In the genomic region with DNA sequence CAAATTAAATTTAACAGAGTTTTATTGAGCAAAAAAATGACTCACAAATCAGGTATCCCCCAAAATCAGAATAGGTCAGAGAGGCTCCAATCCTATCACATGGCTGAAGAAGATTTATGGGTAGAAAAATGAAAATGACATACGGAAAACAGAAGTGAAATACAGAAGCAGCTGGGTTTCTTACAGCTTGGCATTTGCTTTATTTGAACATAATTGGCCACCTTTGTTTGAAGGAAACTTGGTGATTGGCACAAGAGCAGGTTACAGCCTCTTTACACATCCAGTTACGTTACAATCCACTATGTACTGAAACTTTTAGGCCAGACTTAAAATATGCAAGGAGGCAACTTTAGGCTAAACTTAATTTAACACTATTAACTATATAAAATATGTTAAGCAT, we compare ENCODE assay signal across 1 cellular context.
TF ChIP-seq lines count a peak whose summit lies in the region.

No MANE protein-coding gene starts in this region.

TF ChIP-seq in GM12878, 131 proteins besides CTCF, POLR2A, EP300 and RAD21:
- TF ChIP-seq, protein P1, sequence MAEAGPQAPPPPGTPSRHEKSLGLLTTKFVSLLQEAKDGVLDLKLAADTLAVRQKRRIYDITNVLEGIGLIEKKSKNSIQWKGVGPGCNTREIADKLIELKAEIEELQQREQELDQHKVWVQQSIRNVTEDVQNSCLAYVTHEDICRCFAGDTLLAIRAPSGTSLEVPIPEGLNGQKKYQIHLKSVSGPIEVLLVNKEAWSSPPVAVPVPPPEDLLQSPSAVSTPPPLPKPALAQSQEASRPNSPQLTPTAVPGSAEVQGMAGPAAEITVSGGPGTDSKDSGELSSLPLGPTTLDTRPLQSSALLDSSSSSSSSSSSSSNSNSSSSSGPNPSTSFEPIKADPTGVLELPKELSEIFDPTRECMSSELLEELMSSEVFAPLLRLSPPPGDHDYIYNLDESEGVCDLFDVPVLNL (IDR thresholded peaks at IDR 0.05; ENCODE audit: low read depth, low read length) = no peak
- TF ChIP-seq, protein P2, sequence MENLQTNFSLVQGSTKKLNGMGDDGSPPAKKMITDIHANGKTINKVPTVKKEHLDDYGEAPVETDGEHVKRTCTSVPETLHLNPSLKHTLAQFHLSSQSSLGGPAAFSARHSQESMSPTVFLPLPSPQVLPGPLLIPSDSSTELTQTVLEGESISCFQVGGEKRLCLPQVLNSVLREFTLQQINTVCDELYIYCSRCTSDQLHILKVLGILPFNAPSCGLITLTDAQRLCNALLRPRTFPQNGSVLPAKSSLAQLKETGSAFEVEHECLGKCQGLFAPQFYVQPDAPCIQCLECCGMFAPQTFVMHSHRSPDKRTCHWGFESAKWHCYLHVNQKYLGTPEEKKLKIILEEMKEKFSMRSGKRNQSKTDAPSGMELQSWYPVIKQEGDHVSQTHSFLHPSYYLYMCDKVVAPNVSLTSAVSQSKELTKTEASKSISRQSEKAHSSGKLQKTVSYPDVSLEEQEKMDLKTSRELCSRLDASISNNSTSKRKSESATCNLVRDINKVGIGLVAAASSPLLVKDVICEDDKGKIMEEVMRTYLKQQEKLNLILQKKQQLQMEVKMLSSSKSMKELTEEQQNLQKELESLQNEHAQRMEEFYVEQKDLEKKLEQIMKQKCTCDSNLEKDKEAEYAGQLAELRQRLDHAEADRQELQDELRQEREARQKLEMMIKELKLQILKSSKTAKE (IDR thresholded peaks at IDR 0.05; ENCODE audit: low read depth, poor library complexity, severe bottlenecking) = no peak
- TF ChIP-seq, protein P3, sequence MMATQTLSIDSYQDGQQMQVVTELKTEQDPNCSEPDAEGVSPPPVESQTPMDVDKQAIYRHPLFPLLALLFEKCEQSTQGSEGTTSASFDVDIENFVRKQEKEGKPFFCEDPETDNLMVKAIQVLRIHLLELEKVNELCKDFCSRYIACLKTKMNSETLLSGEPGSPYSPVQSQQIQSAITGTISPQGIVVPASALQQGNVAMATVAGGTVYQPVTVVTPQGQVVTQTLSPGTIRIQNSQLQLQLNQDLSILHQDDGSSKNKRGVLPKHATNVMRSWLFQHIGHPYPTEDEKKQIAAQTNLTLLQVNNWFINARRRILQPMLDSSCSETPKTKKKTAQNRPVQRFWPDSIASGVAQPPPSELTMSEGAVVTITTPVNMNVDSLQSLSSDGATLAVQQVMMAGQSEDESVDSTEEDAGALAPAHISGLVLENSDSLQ (IDR thresholded peaks at IDR 0.05) = peak; percentile 69; the same call in 1 of the 2 replicates
